ENCODE assay signal across 9 cellular contexts in the genomic region with DNA sequence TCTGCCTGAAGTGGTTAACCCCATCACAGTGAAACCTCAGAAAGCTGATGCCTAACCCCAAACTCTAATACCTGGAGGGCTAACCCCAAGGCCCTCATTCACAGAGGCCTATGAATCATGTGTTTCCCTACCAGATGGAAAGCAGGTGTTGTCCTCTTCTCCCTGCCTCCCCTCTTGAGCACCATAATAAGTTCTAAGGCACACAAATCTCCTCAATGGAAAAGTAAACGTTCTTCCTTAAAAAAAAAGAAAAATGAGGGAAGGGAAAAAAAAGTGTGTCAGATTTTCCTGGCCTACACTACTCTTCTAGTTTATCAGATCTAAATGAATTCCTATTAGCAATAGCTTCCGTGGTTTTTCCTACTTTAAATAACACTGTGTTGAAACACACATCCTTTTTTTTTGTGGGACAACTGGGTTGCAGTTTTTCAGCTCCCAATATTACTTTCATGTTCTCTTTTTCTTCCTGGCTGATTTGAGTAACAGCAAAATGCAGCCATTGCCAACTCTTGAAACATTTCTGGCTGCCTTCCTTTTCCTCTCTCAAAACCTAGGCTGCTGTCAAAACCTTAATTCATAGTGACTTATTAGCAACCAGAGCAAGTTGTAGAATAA. TPM values are rescaled to one million over a fixed set of nuclear protein-coding genes. Genes with fewer than 3 reads are reported as not detected.
A peak's percentile ranks its signal among the peaks of the same experiment; 100 is the strongest.
DNase-seq lines count a peak whose midpoint lies in the region; ATAC-seq and TF ChIP-seq lines count a peak whose summit lies in the region.
"Had no signal": no experiment of that assay in that cellular context is flagged by ENCODE, and none has a peak within 500 bp of the region (broad histone marks: within the 10 kb centered on the region; RNA-seq: fewer than 3 reads in every experiment).

No MANE protein-coding gene starts in this region.

- CTCF ChIA-PET in Panc1 (lab: Charles Lee), result no interaction called here

- BruUV-seq in Panc1 (replicated peaks; lab: Mats Ljungman, UMichigan), result no TSS peak

- TF ChIP-seq CTCF in Panc1 (IDR thresholded peaks at IDR 0.05) (no peak), esophagus muscularis mucosa (IDR thresholded peaks at IDR 0.05) (no peak), omental fat pad (IDR thresholded peaks at IDR 0.05) (no peak)

- intact Hi-C loops in Panc1 (cut with micrococcal nuclease; ENCODE audit: unreplicated experiment) (loop anchor here (10.0 kb wide), 1 partner anchor 61 kb away; a partner anchor contains a TSS), esophagus muscularis mucosa (cut with DNase I) (no loop called here)

- TF ChIP-seq EP300 in esophagus muscularis mucosa (IDR thresholded peaks at IDR 0.05), result no peak

- POLR2A ChIA-PET in Panc1 (lab: Charles Lee), result interaction anchor here (0.5 kb wide), 1 partner anchor 193 kb away, joined by 3 read pairs; no protein-coding TSS in a partner anchor

- H3K4me1 ChIP-seq in Panc1 (ENCODE audit: control insufficient read depth, insufficient read depth, low read length) (peaks cover 14% of the 10 kb centered on the region), esophagus muscularis mucosa (peaks cover 42 to 88% (median 81%) of the 10 kb centered on the region in 4 donors)

- no peaks in the 10 kb centered on the region for H3K9me3 ChIP-seq in Panc1 (ENCODE audit: control insufficient read depth, insufficient read depth, low read depth, low read length)
- H3K9me3 ChIP-seq in esophagus muscularis mucosa, result no peaks in the 10 kb centered on the region

- in situ Hi-C loops in Panc1 (cut with HindIII; ENCODE audit: low pct_unique_long_range_greater_than_20kb, low sequenced_read_pairs), result no loop called here

- H3K27me3 ChIP-seq in Panc1 (ENCODE audit: control insufficient read depth, insufficient read depth, low read length), result no peaks in the 10 kb centered on the region
- H3K27me3 ChIP-seq in esophagus muscularis mucosa, result no peaks in the 10 kb centered on the region

- DNase-seq in Ammon's horn (ENCODE audit: low spot score) (peak; percentile 63), Panc1 (ENCODE audit: low read depth, low spot score) (no peak), esophagus muscularis mucosa (ENCODE audit: extremely low spot score) (no peak), omental fat pad (ENCODE audit: low spot score) (no peak), SK-N-DZ (ENCODE audit: low spot score) (no peak)
- DNase-seq in activated CD4-positive, alpha-beta T cell treated with anti-CD3 and anti-CD28 coated beads, Interleukin-2, amount 50 U/mL, for 1 hour, result no peak
- DNase-seq in activated CD4-positive, CD25-positive, alpha-beta regulatory T cell treated with anti-CD3 and anti-CD28 coated beads, Interleukin-2, amount 50 U/mL, for 72 hours, result no peak
- DNase-seq: stimulated activated CD4-positive, alpha-beta T cell treated with anti-CD3 and anti-CD28 coated beads, Interleukin-1b, Interleukin-23, amount 100 ng/mL, for 48 hours had no signal

- 8% methylated on average over 2 of the region's 2 CpGs for WGBS in esophagus muscularis mucosa

- H3K4me3 ChIP-seq in Panc1 (ENCODE audit: low read depth in 2 of 2, low read length in 2 of 2) (no peak overlapping the region), esophagus muscularis mucosa (peak overlapping the region; percentile 13 to 28 (median 20))

- 0 out of 2 replicates have a peak overlapping the region, but pooled peaks have one; percentile 23 for H3K27ac ChIP-seq in Panc1 (ENCODE audit: low read length)
- H3K27ac ChIP-seq in esophagus muscularis mucosa (replicated peaks in 1 of 4), result peak overlapping the region; percentile 84 to 90 (median 87)

- no peaks in the 10 kb centered on the region for H3K36me3 ChIP-seq in Panc1 (ENCODE audit: control insufficient read depth, insufficient read depth, low read length)
- no peaks in the 10 kb centered on the region for H3K36me3 ChIP-seq in esophagus muscularis mucosa

- no peak for TF ChIP-seq POLR2A in esophagus muscularis mucosa (IDR thresholded peaks at IDR 0.05; ENCODE audit: low read depth)

- ATAC-seq in Panc1, result no peak
- ATAC-seq in omental fat pad (ENCODE audit: low FRiP score), result peak; percentile 67
- ATAC-seq in HG03439 (IDR thresholded peaks at IDR 0.05; ENCODE audit: unreplicated experiment), result no peak

RNA-seq across cellular contexts. Expression of a gene that starts 43.2 kb away (rescaled TPM):
- total RNA-seq in Panc1 (2021; ENCODE audit: unreplicated experiment), result 1.3 TPM
- 0.44 TPM for polyA plus RNA-seq in Panc1 (2012; ENCODE audit: insufficient read length)
- 1 to 10 TPM in 1 of 4 donors, under 1 TPM in 3; 0.63 to 1.7 (median 0.83) TPM for total RNA-seq in esophagus muscularis mucosa
- total RNA-seq in omental fat pad, result 1 to 10 TPM; 1.3 to 1.9 (median 1.4) TPM
- 0.25 and 0.44 TPM in 2 replicates for polyA plus RNA-seq in SK-N-DZ (2014; cell fraction: cytosol; rRNA removed)
- polyA plus RNA-seq in SK-N-DZ (2014; cell fraction: nucleus; rRNA removed), result 0.87 and 0.98 TPM in 2 replicates

Comparison
In these comparisons a context has a peak if more than half of its experiments do, and no peak if none do; other contexts are left out.
1. H3K4me3 ChIP-seq: peak in esophagus muscularis mucosa (4 of 4); none in Panc1 (0 of 2).